Comparison of ENCODE assay signal across 1 cellular context in the genomic region with DNA sequence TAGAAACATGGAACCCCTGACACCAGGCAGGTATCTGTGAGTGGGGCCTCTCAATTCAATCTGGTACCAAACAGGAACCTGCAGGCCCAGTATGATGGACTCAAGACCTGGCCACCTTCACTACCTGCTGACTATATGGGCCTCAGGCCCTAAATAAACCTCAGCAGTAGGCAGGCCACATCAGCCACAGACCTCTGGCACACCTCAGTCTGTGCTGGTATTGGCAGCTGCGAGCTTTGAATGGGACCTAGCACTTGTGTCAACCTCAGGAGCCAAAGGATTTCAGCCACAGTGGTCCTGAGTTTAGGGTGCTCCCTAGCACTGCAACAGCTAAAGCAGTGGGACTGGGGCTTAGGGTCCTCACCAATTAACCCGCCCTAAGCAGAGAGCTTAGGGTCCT.
TF ChIP-seq lines count a peak whose summit lies in the region.

No MANE protein-coding gene starts in this region.

TF ChIP-seq in IMR-90, 13 proteins besides CTCF, POLR2A, EP300 and RAD21 (continued from another document):
- TF ChIP-seq, protein P1, sequence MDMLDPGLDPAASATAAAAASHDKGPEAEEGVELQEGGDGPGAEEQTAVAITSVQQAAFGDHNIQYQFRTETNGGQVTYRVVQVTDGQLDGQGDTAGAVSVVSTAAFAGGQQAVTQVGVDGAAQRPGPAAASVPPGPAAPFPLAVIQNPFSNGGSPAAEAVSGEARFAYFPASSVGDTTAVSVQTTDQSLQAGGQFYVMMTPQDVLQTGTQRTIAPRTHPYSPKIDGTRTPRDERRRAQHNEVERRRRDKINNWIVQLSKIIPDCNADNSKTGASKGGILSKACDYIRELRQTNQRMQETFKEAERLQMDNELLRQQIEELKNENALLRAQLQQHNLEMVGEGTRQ (IDR thresholded peaks at IDR 0.05; ENCODE audit: low read depth, low read length) = no peak
- TF ChIP-seq MXI1 (IDR thresholded peaks at IDR 0.05; ENCODE audit: borderline replicate concordance, low read depth, low read length) (no peak), RFX5 (IDR thresholded peaks at IDR 0.05; ENCODE audit: low read depth, low read length) (no peak)
